Comparison of ENCODE assay signal across 1 cellular context in genomic region chr20:25065625-25066338, GRCh38.
TF ChIP-seq lines count a peak whose summit lies in the region.

No MANE protein-coding gene starts in this region.

TF ChIP-seq in HCT116, 20 proteins besides CTCF, POLR2A, EP300 and RAD21 (continued from another document):
- TF ChIP-seq ZBTB33 (IDR thresholded peaks at IDR 0.05; ENCODE audit: extremely low read depth, insufficient replicate concordance, low read length) (no peak), ZFX (IDR thresholded peaks at IDR 0.05) (no peak), POLR2AphosphoS5 (IDR thresholded peaks at IDR 0.05; ENCODE audit: low read depth, low read length) (no peak)
